Comparison of ENCODE assay signal across 21 cellular contexts in the genomic region with DNA sequence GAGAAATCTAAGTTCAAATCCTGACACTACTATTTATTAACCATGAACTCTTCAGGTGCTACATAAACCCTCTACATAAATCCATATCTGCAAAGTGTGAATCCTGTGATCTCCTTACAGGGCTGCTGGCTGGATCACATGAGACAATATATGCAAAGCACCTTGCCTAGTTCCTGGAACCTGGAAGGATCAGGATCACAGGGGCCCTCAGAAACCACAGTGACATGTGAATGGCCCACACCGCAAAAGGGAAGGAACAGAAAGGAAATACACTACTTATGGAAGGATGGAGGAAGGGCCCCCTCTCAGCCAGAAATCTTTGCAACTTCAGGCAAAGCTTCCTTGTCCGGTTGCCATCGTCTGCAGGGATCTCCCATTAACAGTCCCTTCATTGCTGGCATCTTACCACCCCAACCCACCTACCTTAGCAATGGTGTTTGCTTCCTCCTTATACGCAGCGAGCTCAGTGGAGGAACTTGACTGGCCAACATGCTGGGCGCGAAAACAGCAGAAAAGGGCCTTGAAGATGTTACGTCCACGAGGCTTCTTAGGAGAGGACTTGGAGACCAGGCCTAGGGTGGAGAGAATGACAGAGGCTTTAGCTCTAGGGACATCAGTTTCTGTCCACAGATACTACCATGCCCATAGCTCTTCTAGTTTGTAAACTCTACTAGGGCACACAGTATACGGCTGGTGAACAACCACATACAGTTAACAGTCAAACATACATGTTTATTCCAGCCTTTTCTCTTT. TPM values are rescaled to one million over a fixed set of nuclear protein-coding genes. Genes with fewer than 3 reads are reported as not detected.
A peak's percentile ranks its signal among the peaks of the same experiment; 100 is the strongest.
DNase-seq lines count a peak whose midpoint lies in the region; ATAC-seq and TF ChIP-seq lines count a peak whose summit lies in the region.
"Had no signal": no experiment of that assay in that cellular context is flagged by ENCODE, and none has a peak within 500 bp of the region (broad histone marks: within the 10 kb centered on the region; RNA-seq: fewer than 3 reads in every experiment).

No MANE protein-coding gene starts in this region.

- intact Hi-C loops in activated CD4-positive, alpha-beta T cell treated with anti-CD3 and anti-CD28 coated beads for 36 hours (cut with DNase I, micrococcal nuclease) = no loop called here
- intact Hi-C loops in gastrocnemius medialis (cut with DNase I; ENCODE audit: low total_unique reads) = no loop called here

- H3K4me1 ChIP-seq in gastrocnemius medialis (peaks cover 52 to 59% of the 10 kb centered on the region in 2 donors), tibial nerve (peaks cover 1 to 96% (median 61%) of the 10 kb centered on the region in 4 donors)

- H3K4me1 Mint-ChIP-seq in activated CD4-positive, alpha-beta T cell treated with anti-CD3 and anti-CD28 coated beads for 36 hours = peaks cover 44% of the 10 kb centered on the region

- no peak for TF ChIP-seq EP300 in tibial nerve (IDR thresholded peaks at IDR 0.05)

- peaks cover 12% of the 10 kb centered on the region for H3K36me3 Mint-ChIP-seq in activated CD4-positive, alpha-beta T cell treated with anti-CD3 and anti-CD28 coated beads for 36 hours (ENCODE audit: low read depth)

- in situ Hi-C loops in gastrocnemius medialis (cut with MboI; ENCODE audit: low sequenced_read_pairs in 4 of 4) = loop anchor here in 3 of 4 donors (5.0 kb wide), 1 partner anchor 78 kb away; no protein-coding TSS in a partner anchor

- WGBS in tibial nerve, 2 donors = 53 to 58% methylated on average over 10 of the region's 10 CpGs

- H3K27ac Mint-ChIP-seq in activated CD4-positive, alpha-beta T cell treated with anti-CD3 and anti-CD28 coated beads for 36 hours = peak overlapping the region; percentile 68
- H3K27ac Mint-ChIP-seq: activated CD4-positive, alpha-beta T cell treated with anti-CD3 and anti-CD28 coated beads, Interleukin-2, amount 10 ng/mL, durations not matched to agents 24 days and 14 days had no signal

- DNase-seq in activated CD4-positive, alpha-beta T cell treated with anti-CD3 and anti-CD28 coated beads for 36 hours = no peak
- DNase-seq in activated CD4-positive, alpha-beta T cell treated with anti-CD3 and anti-CD28 coated beads for 1 hour = no peak
- DNase-seq in GF-D8 (lab: John Stamatoyannopoulos, UW) (peak; percentile 16), coronary artery (ENCODE audit: low spot score) (no peak), gastrocnemius medialis (no peak), NOMO-1 treated with dmso at 0.1 percent for 144 hours (lab: John Stamatoyannopoulos, UW; ENCODE audit: unreplicated experiment) (no peak), tibial nerve (ENCODE audit: low spot score in 2 of 2) (no peak), NCI-H2196 (lab: John Stamatoyannopoulos, UW; ENCODE audit: unreplicated experiment) (no peak)
- DNase-seq: activated CD4-positive, alpha-beta T cell treated with anti-CD3 and anti-CD28 coated beads, Interleukin-2, amount 10 ng/mL, durations not matched to agents 24 days and 14 days; islet precursor cell; Karpas-422; mammary epithelial cell; naive B cell; NCI-H1092 treated with DMSO at 0.1 percent for 48 hours; NCI-H2081 treated with DMSO at 0.1 percent for 48 hours; NCI-H774; small intestine; stimulated activated CD4-positive, alpha-beta T cell treated with anti-CD3 and anti-CD28 coated beads, Interleukin-4, amount 100 ng/mL, for 24 hours; T-helper 9 cell had no signal

- H3K9me3 Mint-ChIP-seq in activated CD4-positive, alpha-beta T cell treated with anti-CD3 and anti-CD28 coated beads for 36 hours (ENCODE audit: low read depth) = no peaks in the 10 kb centered on the region
- H3K9me3 Mint-ChIP-seq: activated CD4-positive, alpha-beta T cell treated with anti-CD3 and anti-CD28 coated beads, Interleukin-2, amount 10 ng/mL, durations not matched to agents 24 days and 14 days; naive B cell had no signal

- H3K9me3 ChIP-seq in gastrocnemius medialis (no peaks in the 10 kb centered on the region), tibial nerve (no peaks in the 10 kb centered on the region)
- H3K9me3 ChIP-seq: BLaER1 treated with 17β-estradiol and CSF1 and Interleukin-3, amounts not matched to agents 10 nM and 100 nM; suprapubic skin had no signal

- H3K27me3 ChIP-seq in gastrocnemius medialis = no peaks in the 10 kb centered on the region
- H3K27me3 ChIP-seq in tibial nerve = no peaks in the 10 kb centered on the region
- H3K27me3 ChIP-seq: BLaER1 treated with 17β-estradiol and CSF1 and Interleukin-3, amounts not matched to agents 10 nM and 100 nM; suprapubic skin had no signal

- no peaks in the 10 kb centered on the region for H3K27me3 Mint-ChIP-seq in activated CD4-positive, alpha-beta T cell treated with anti-CD3 and anti-CD28 coated beads for 36 hours
- H3K27me3 Mint-ChIP-seq: activated CD4-positive, alpha-beta T cell treated with anti-CD3 and anti-CD28 coated beads, Interleukin-2, amount 10 ng/mL, durations not matched to agents 24 days and 14 days; naive B cell had no signal

- POLR2A ChIA-PET in activated CD4-positive, alpha-beta T cell treated with anti-CD3 and anti-CD28 coated beads for 36 hours (lab: Charles Lee) = interaction anchor here (1.1 kb wide), 1 partner anchor 10 kb away, joined by 3 read pairs; no protein-coding TSS in a partner anchor

- TF ChIP-seq CTCF in coronary artery (IDR thresholded peaks at IDR 0.05) = no peak
- no peak for TF ChIP-seq CTCF in gastrocnemius medialis (IDR thresholded peaks at IDR 0.05 in 4 of 5, conservative IDR thresholded peaks at IDR 0.05 in 1 of 5)
- TF ChIP-seq CTCF in tibial nerve (IDR thresholded peaks at IDR 0.05) = no peak

- H3K4me3 ChIP-seq in coronary artery (peak overlapping the region; percentile 12), gastrocnemius medialis (no peak overlapping the region), tibial nerve (no peak overlapping the region)
- H3K4me3 ChIP-seq: BLaER1 treated with 17β-estradiol and CSF1 and Interleukin-3, amounts not matched to agents 10 nM and 100 nM; suprapubic skin had no signal

- peaks cover 0 to 51% of the 10 kb centered on the region in 2 donors for H3K36me3 ChIP-seq in gastrocnemius medialis
- H3K36me3 ChIP-seq in tibial nerve = peaks cover 2 to 54% (median 38%) of the 10 kb centered on the region in 3 donors

- ATAC-seq in activated CD4-positive, alpha-beta T cell treated with anti-CD3 and anti-CD28 coated beads for 36 hours = no peak
- ATAC-seq in gastrocnemius medialis = no peak

- CTCF ChIA-PET in activated CD4-positive, alpha-beta T cell treated with anti-CD3 and anti-CD28 coated beads for 36 hours (lab: Charles Lee) = interaction anchor here (0.8 to 2.9 kb wide), 5 partner anchors 13 to 77 kb away, joined by 3 to 45 read pairs (median 3); no protein-coding TSS in a partner anchor

- no peak overlapping the region for H3K4me3 Mint-ChIP-seq in activated CD4-positive, alpha-beta T cell treated with anti-CD3 and anti-CD28 coated beads for 36 hours
- H3K4me3 Mint-ChIP-seq: activated CD4-positive, alpha-beta T cell treated with anti-CD3 and anti-CD28 coated beads, Interleukin-2, amount 10 ng/mL, durations not matched to agents 24 days and 14 days had no signal

- peak overlapping the region in 1 of 2 donors; percentile 36 for H3K27ac ChIP-seq in coronary artery
- peak overlapping the region; percentile 93 to 99 (median 98) for H3K27ac ChIP-seq in gastrocnemius medialis
- H3K27ac ChIP-seq in tibial nerve = peak overlapping the region in 2 of 4 donors; percentile 12 to 38
- H3K27ac ChIP-seq: suprapubic skin had no signal

- TF ChIP-seq POLR2A in gastrocnemius medialis (IDR thresholded peaks at IDR 0.05) = no peak
- TF ChIP-seq POLR2A in tibial nerve (IDR thresholded peaks at IDR 0.05) = no peak

RNA-seq across cellular contexts. Expression of a gene that starts 10.7 kb away (rescaled TPM):
- total RNA-seq in activated CD4-positive, alpha-beta T cell treated with anti-CD3 and anti-CD28 coated beads for 36 hours = under 1 TPM; 0.53 to 0.75 TPM
- 10 to 100 TPM in 1 of 4 donors, 1 to 10 TPM in 2, under 1 TPM in 1; 0.78 to 22.7 (median 4.3) TPM for total RNA-seq in gastrocnemius medialis
- 1 to 10 TPM; 2.3 to 4.2 (median 3.3) TPM for total RNA-seq in tibial nerve

RNA-seq across cellular contexts. Expression of a gene that starts 17.3 kb away (rescaled TPM):
- total RNA-seq in activated CD4-positive, alpha-beta T cell treated with anti-CD3 and anti-CD28 coated beads for 36 hours = 10 to 100 TPM; 80.9 to 85.4 TPM
- 100 to 1,000 TPM in 1 of 4 donors, 10 to 100 TPM in 3; 66.0 to 116 (median 83.4) TPM for total RNA-seq in gastrocnemius medialis
- 100 to 1,000 TPM; 117 to 141 (median 123) TPM for total RNA-seq in tibial nerve

RNA-seq across cellular contexts. Expression of a gene that starts 46.6 kb away (rescaled TPM):
- 10 to 100 TPM; 30.7 to 56.9 TPM for total RNA-seq in activated CD4-positive, alpha-beta T cell treated with anti-CD3 and anti-CD28 coated beads for 36 hours
- total RNA-seq in gastrocnemius medialis = 10 to 100 TPM; 37.6 to 47.5 (median 40.1) TPM
- 10 to 100 TPM; 13.5 to 23.2 (median 22.4) TPM for total RNA-seq in tibial nerve

RNA-seq across cellular contexts. Expression of a gene that starts 56.8 kb away (rescaled TPM):
- 1 to 10 TPM; 2.5 to 3.9 TPM for total RNA-seq in activated CD4-positive, alpha-beta T cell treated with anti-CD3 and anti-CD28 coated beads for 36 hours
- total RNA-seq in gastrocnemius medialis (1 to 10 TPM in 3 of 4 donors, under 1 TPM in 1; 0.82 to 2.0 (median 1.0) TPM), tibial nerve (10 to 100 TPM in 2 of 4 donors, 1 to 10 TPM in 2; 8.0 to 16.3 (median 9.6) TPM)

RNA-seq across cellular contexts. Expression of a gene that starts 57.3 kb away (rescaled TPM):
- total RNA-seq in activated CD4-positive, alpha-beta T cell treated with anti-CD3 and anti-CD28 coated beads for 36 hours = 10 to 100 TPM; 31.9 to 33.5 TPM
- total RNA-seq in gastrocnemius medialis (10 to 100 TPM in 3 of 4 donors, 1 to 10 TPM in 1; 6.5 to 22.7 (median 17.9) TPM), tibial nerve (10 to 100 TPM in 2 of 4 donors, 1 to 10 TPM in 2; 6.5 to 17.7 (median 10.1) TPM)
